16 cellular contexts compared by ENCODE assay signal in the genomic region with DNA sequence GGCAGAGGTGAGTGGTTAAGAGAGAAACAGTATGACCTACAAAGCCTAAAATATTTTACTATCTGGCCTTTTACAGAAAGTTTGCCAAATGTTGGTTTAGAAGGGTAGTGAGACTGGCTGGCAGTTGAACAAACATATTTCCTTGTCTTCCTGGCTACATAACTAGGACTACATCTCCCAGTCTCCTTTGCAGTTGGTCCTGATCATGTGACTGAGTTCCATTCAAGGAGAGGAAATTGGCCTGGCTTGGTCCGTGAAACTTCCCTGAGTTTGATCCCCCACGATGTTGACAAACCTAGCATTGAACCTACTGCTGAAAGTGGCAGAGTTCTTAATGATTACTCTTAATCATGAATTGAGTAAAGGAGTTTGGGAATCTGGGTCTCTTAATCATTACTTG.
A peak's percentile ranks its signal among the peaks of the same experiment; 100 is the strongest.
DNase-seq lines count a peak whose midpoint lies in the region; ATAC-seq, FAIRE-seq and TF ChIP-seq lines count a peak whose summit lies in the region.
"Had no signal": no experiment of that assay in that cellular context is flagged by ENCODE, and none has a peak within 500 bp of the region (broad histone marks: within the 10 kb centered on the region; RNA-seq: fewer than 3 reads in every experiment).

No MANE protein-coding gene starts in this region.

- H3K27ac ChIP-seq in cardiac muscle cell (no peak overlapping the region), heart left ventricle (no peak overlapping the region), iPS-18a (ENCODE audit: low read length) (no peak overlapping the region), stomach (no peak overlapping the region)
- H3K27ac ChIP-seq: uterus had no signal

- no peaks in the 10 kb centered on the region for H3K9me3 ChIP-seq in cardiac muscle cell (ENCODE audit: low read depth)
- H3K9me3 ChIP-seq in heart left ventricle = no peaks in the 10 kb centered on the region
- no peaks in the 10 kb centered on the region for H3K9me3 ChIP-seq in adipocyte (ENCODE audit: control insufficient read depth, low read length)
- no peaks in the 10 kb centered on the region for H3K9me3 ChIP-seq in iPS-18a (ENCODE audit: control insufficient read depth, low read depth, low read length)
- H3K9me3 ChIP-seq in stomach = no peaks in the 10 kb centered on the region
- H3K9me3 ChIP-seq: uterus had no signal

- H3K36me3 ChIP-seq in cardiac muscle cell = no peaks in the 10 kb centered on the region
- no peaks in the 10 kb centered on the region for H3K36me3 ChIP-seq in heart left ventricle
- H3K36me3 ChIP-seq in adipocyte (ENCODE audit: control insufficient read depth, insufficient read depth, low read length, severe bottlenecking) = peaks cover 3% of the 10 kb centered on the region
- no peaks in the 10 kb centered on the region for H3K36me3 ChIP-seq in iPS-18a (ENCODE audit: control insufficient read depth, low read depth, low read length)
- H3K36me3 ChIP-seq in stomach = no peaks in the 10 kb centered on the region
- H3K36me3 ChIP-seq: uterus had no signal

- intact Hi-C loops in heart left ventricle (cut with DNase I) (no loop called here), stomach (cut with DNase I; ENCODE audit: low total_unique reads) (no loop called here)

- FAIRE-seq in urothelium cell line (lab: Jason Lieb, UNC) = no peak
- FAIRE-seq: RCC 7860, TTC549 had no signal

- TF ChIP-seq EP300 in stomach (IDR thresholded peaks at IDR 0.05) = no peak

- peaks cover 9% of the 10 kb centered on the region for H3K4me1 ChIP-seq in cardiac muscle cell (ENCODE audit: low read depth)
- peaks cover 0 to 3% (median 0%) of the 10 kb centered on the region in 12 donors for H3K4me1 ChIP-seq in heart left ventricle
- no peaks in the 10 kb centered on the region for H3K4me1 ChIP-seq in adipocyte (ENCODE audit: control insufficient read depth, insufficient read depth, low read length)
- H3K4me1 ChIP-seq in iPS-18a (ENCODE audit: control insufficient read depth, low read depth, low read length) = peaks cover 9% of the 10 kb centered on the region
- H3K4me1 ChIP-seq in stomach = peaks cover 0 to 11% (median 0%) of the 10 kb centered on the region in 4 donors
- H3K4me1 ChIP-seq: uterus had no signal

- H3K27me3 ChIP-seq in cardiac muscle cell = no peaks in the 10 kb centered on the region
- peaks cover 0 to 14% (median 0%) of the 10 kb centered on the region in 9 donors for H3K27me3 ChIP-seq in heart left ventricle
- H3K27me3 ChIP-seq in adipocyte (replicated peaks; ENCODE audit: control insufficient read depth, insufficient read depth, low read length) = no peaks in the 10 kb centered on the region
- no peaks in the 10 kb centered on the region for H3K27me3 ChIP-seq in iPS-18a (ENCODE audit: control insufficient read depth, insufficient read depth, low read length)
- no peaks in the 10 kb centered on the region for H3K27me3 ChIP-seq in stomach
- H3K27me3 ChIP-seq: uterus had no signal

- TF ChIP-seq CTCF in cardiac muscle cell (IDR thresholded peaks at IDR 0.05; ENCODE audit: low read depth, low read length) = no peak
- TF ChIP-seq CTCF in heart left ventricle (IDR thresholded peaks at IDR 0.05) = no peak
- TF ChIP-seq CTCF in stomach (IDR thresholded peaks at IDR 0.05) = no peak

- 34 to 41% (median 38%) methylated on average over 2 of the region's 2 CpGs for WGBS in heart left ventricle, 4 donors
- WGBS in stomach, 5 donors = 12 to 26% (median 20%) methylated on average over 2 of the region's 2 CpGs

- H3K9ac ChIP-seq in adipocyte (ENCODE audit: low read length) = no peak overlapping the region
- no peak overlapping the region for H3K9ac ChIP-seq in iPS-18a (ENCODE audit: low read length)

- H3K4me3 ChIP-seq in cardiac muscle cell (no peak overlapping the region), heart left ventricle (no peak overlapping the region), adipocyte (ENCODE audit: low read length) (no peak overlapping the region), iPS-18a (ENCODE audit: low read length) (peak overlapping the region; percentile 26), stomach (no peak overlapping the region)
- H3K4me3 ChIP-seq: lung, uterus had no signal

- TF ChIP-seq POLR2A in heart left ventricle (IDR thresholded peaks at IDR 0.05) (no peak), stomach (IDR thresholded peaks at IDR 0.05) (no peak)

- DNase-seq in cardiac muscle cell (ENCODE audit: low read depth in 1 of 2, low spot score in 1 of 2) = peak; percentile 25 to 55
- DNase-seq in heart left ventricle = no peak
- peak; percentile 33 for DNase-seq in adipocyte (ENCODE audit: low read depth)
- peak; percentile 45 for DNase-seq in urothelium cell line (ENCODE audit: low spot score)
- DNase-seq in COLO829 (ENCODE audit: low spot score) = no peak
- DNase-seq in stomach = no peak
- DNase-seq: activated CD8-positive, alpha-beta memory T cell treated with anti-CD3 and anti-CD28 coated beads, Interleukin-2, amount 10 ng/mL, durations not matched to agents 7 days and 5 days; Karpas-422; stimulated activated CD4-positive, alpha-beta T cell treated with anti-CD3 and anti-CD28 coated beads, Interleukin-15, amount 100 ng/mL, for 24 hours; uterus had no signal

- ATAC-seq in heart left ventricle = no peak
- ATAC-seq in GM19023 (IDR thresholded peaks at IDR 0.05; ENCODE audit: unreplicated experiment) = no peak
- ATAC-seq: activated CD8-positive, alpha-beta memory T cell treated with anti-CD3 and anti-CD28 coated beads, Interleukin-2, amount 10 ng/mL, durations not matched to agents 7 days and 5 days; activated naive CD4-positive, alpha-beta T cell treated with anti-CD3 and anti-CD28 coated beads, Interleukin-2, amount 50 U/mL, for 72 hours had no signal

Comparison
In these comparisons a context has a peak if more than half of its experiments do, and no peak if none do; other contexts are left out.
1. DNase-seq: peak in cardiac muscle cell (2 of 2), adipocyte (single experiment) and urothelium cell line (single experiment); none in heart left ventricle (0 of 5), COLO829 (single experiment) and stomach (single experiment).